Comparison of ENCODE assay signal across 8 cellular contexts in genomic region chr14:101947904-101948665, GRCh38. TPM values are rescaled to one million over a fixed set of nuclear protein-coding genes. Genes with fewer than 3 reads are reported as not detected.
A peak's percentile ranks its signal among the peaks of the same experiment; 100 is the strongest.
DNase-seq lines count a peak whose midpoint lies in the region; ATAC-seq, FAIRE-seq and TF ChIP-seq lines count a peak whose summit lies in the region.

No MANE protein-coding gene starts in this region.

- FAIRE-seq in H54 (lab: Jason Lieb, UNC), result peak; percentile 99

- H3K4me1 Mint-ChIP-seq in naive thymus-derived CD4-positive, alpha-beta T cell, result peaks cover 17 to 34% (median 25%) of the 10 kb centered on the region in 7 donors
- H3K4me1 Mint-ChIP-seq in stimulated activated memory B cell treated with anti-CD40 and anti-IgM and Interleukin-4, amounts not matched to agents 10 μg/mL and 1 μg/mL and 100 μg/mL, for 72 hours, result peaks cover 24% of the 10 kb centered on the region

- TF ChIP-seq CTCF in RWPE1 (conservative IDR thresholded peaks at IDR 0.05; ENCODE audit: low read depth), result no peak
- no peak for TF ChIP-seq CTCF in fibroblast of mammary gland (conservative IDR thresholded peaks at IDR 0.05; ENCODE audit: control insufficient read depth, insufficient read depth, low read depth, low read length)

- POLR2A ChIA-PET in RWPE1 (lab: Yijun Ruan, JAX; ENCODE audit: low non-redundant PET), result interaction anchor here (0.6 to 1.4 kb wide), 2 partner anchors 17 to 138 kb away, joined by 5 to 6 read pairs; no protein-coding TSS in a partner anchor
- POLR2A ChIA-PET in naive thymus-derived CD4-positive, alpha-beta T cell (lab: Charles Lee), result interaction anchor here (0.5 to 2.5 kb wide), 18 partner anchors 11 to 983 kb away, joined by 3 to 15 read pairs (median 4); partner anchors contain the start of gene DYNC1H1

- intact Hi-C loops in naive thymus-derived CD4-positive, alpha-beta T cell (cut with micrococcal nuclease), result loop anchor here (1.0 to 5.0 kb wide), 16 partner anchors 16 to 1384 kb away; partner anchors contain the start of genes CINP (in 2 of the 2), DYNC1H1 (in 2 of the 2), HSP90AA1 (in 2 of the 2) and MOK (in 2 of the 2)

- peak overlapping the region; percentile 89 for H3K27ac ChIP-seq in RWPE1
- peak overlapping the region; percentile 99 for H3K27ac ChIP-seq in naive thymus-derived CD4-positive, alpha-beta T cell (ENCODE audit: low read depth, low read length)

- DNase-seq in ELF-1 (ENCODE audit: low read depth, low spot score) (peak; percentile 100), H54 (ENCODE audit: insufficient read length, low spot score) (peak; percentile 98), LoVo (ENCODE audit: low spot score) (peak; percentile 100), RWPE1 (ENCODE audit: low spot score) (peak; percentile 99), fibroblast of mammary gland (ENCODE audit: low read depth) (peak; percentile 100)
- DNase-seq in activated T-helper 9 cell treated with anti-CD3 and anti-CD28 coated beads, Interleukin-2, amount 50 U/mL, for 16 hours (ENCODE audit: low read depth), result peak; percentile 100
- peak; percentile 95 to 100 (median 99) for DNase-seq in naive thymus-derived CD4-positive, alpha-beta T cell

- H3K9me3 Mint-ChIP-seq in naive thymus-derived CD4-positive, alpha-beta T cell, result no peaks in the 10 kb centered on the region
- peaks cover 3% of the 10 kb centered on the region for H3K9me3 Mint-ChIP-seq in stimulated activated memory B cell treated with anti-CD40 and anti-IgM and Interleukin-4, amounts not matched to agents 10 μg/mL and 1 μg/mL and 100 μg/mL, for 72 hours

- H3K27me3 Mint-ChIP-seq in naive thymus-derived CD4-positive, alpha-beta T cell, result peaks cover 15 to 37% (median 30%) of the 10 kb centered on the region in 5 donors
- H3K27me3 Mint-ChIP-seq in stimulated activated memory B cell treated with anti-CD40 and anti-IgM and Interleukin-4, amounts not matched to agents 10 μg/mL and 1 μg/mL and 100 μg/mL, for 72 hours, result peaks cover 35% of the 10 kb centered on the region

- H3K9me3 ChIP-seq in naive thymus-derived CD4-positive, alpha-beta T cell (ENCODE audit: control insufficient read depth in 2 of 3, low read length in 3 of 3), result no peaks in the 10 kb centered on the region

- peaks cover 9 to 10% of the 10 kb centered on the region in 2 donors for H3K4me1 ChIP-seq in naive thymus-derived CD4-positive, alpha-beta T cell (ENCODE audit: control insufficient read depth in 2 of 2, insufficient read depth in 2 of 2, low read length in 2 of 2)

- ATAC-seq in naive thymus-derived CD4-positive, alpha-beta T cell, result peak; percentile 97
- peak; percentile 99 for ATAC-seq in stimulated activated memory B cell treated with anti-CD40 and anti-IgM and Interleukin-4, amounts not matched to agents 10 μg/mL and 1 μg/mL and 100 μg/mL, for 72 hours

- H3K27ac Mint-ChIP-seq in naive thymus-derived CD4-positive, alpha-beta T cell, result peak overlapping the region; percentile 97 to 100 (median 99)
- peak overlapping the region; percentile 96 for H3K27ac Mint-ChIP-seq in stimulated activated memory B cell treated with anti-CD40 and anti-IgM and Interleukin-4, amounts not matched to agents 10 μg/mL and 1 μg/mL and 100 μg/mL, for 72 hours

- peak overlapping the region; percentile 97 for H3K4me3 ChIP-seq in fibroblast of mammary gland (ENCODE audit: control insufficient read depth, low read depth, low read length)
- peak overlapping the region; percentile 96 for H3K4me3 ChIP-seq in naive thymus-derived CD4-positive, alpha-beta T cell (ENCODE audit: low read length)

- peak overlapping the region; percentile 86 to 99 (median 98) for H3K4me3 Mint-ChIP-seq in naive thymus-derived CD4-positive, alpha-beta T cell
- peak overlapping the region; percentile 87 for H3K4me3 Mint-ChIP-seq in stimulated activated memory B cell treated with anti-CD40 and anti-IgM and Interleukin-4, amounts not matched to agents 10 μg/mL and 1 μg/mL and 100 μg/mL, for 72 hours

- H3K27me3 ChIP-seq in naive thymus-derived CD4-positive, alpha-beta T cell (ENCODE audit: control insufficient read depth in 2 of 2, insufficient read depth in 2 of 2, low read length in 2 of 2), result no peaks in the 10 kb centered on the region

- H3K36me3 ChIP-seq in naive thymus-derived CD4-positive, alpha-beta T cell (ENCODE audit: control insufficient read depth in 2 of 3, insufficient read depth in 3 of 3, low read length in 3 of 3), result no peaks in the 10 kb centered on the region

- H3K36me3 Mint-ChIP-seq in naive thymus-derived CD4-positive, alpha-beta T cell, result no peaks in the 10 kb centered on the region
- peaks cover 6% of the 10 kb centered on the region for H3K36me3 Mint-ChIP-seq in stimulated activated memory B cell treated with anti-CD40 and anti-IgM and Interleukin-4, amounts not matched to agents 10 μg/mL and 1 μg/mL and 100 μg/mL, for 72 hours

- CTCF ChIA-PET in RWPE1 (lab: Yijun Ruan, JAX), result interaction anchor here (0.5 to 1.2 kb wide), 6 partner anchors 12 to 502 kb away, joined by 3 to 5 read pairs (median 3); no protein-coding TSS in a partner anchor
- CTCF ChIA-PET in naive thymus-derived CD4-positive, alpha-beta T cell (lab: Charles Lee), result interaction anchor here (0.9 to 1.9 kb wide), 5 partner anchors 12 to 242 kb away, joined by 3 to 7 read pairs (median 4); no protein-coding TSS in a partner anchor

- peak; percentile 69 for TF ChIP-seq POLR2A in H54 (IDR thresholded peaks at IDR 0.05; ENCODE audit: low read depth, low read length)

RNA-seq across cellular contexts. Expression of gene DYNC1H1, which starts 16.3 kb away (rescaled TPM):
- 100 to 1,000 TPM; 252 to 310 (median 273) TPM for total RNA-seq in naive thymus-derived CD4-positive, alpha-beta T cell
- 10 to 100 TPM; 28.9 to 39.8 TPM for polyA plus RNA-seq in naive thymus-derived CD4-positive, alpha-beta T cell

Comparison
In these comparisons a context has a peak if more than half of its experiments do, and no peak if none do; other contexts are left out.
1. Peak in every context shown above with its lines: DNase-seq, ATAC-seq, H3K4me3 ChIP-seq and H3K27ac ChIP-seq.